Comparison of ENCODE assay signal across 1 cellular context in genomic region chr12:118061876-118062791, GRCh38.
TF ChIP-seq lines count a peak whose summit lies in the region.

No MANE protein-coding gene starts in this region.

TF ChIP-seq in IMR-90, 13 proteins besides CTCF, POLR2A, EP300 and RAD21 (continued from another document):
- TF ChIP-seq ELK1 (IDR thresholded peaks at IDR 0.05; ENCODE audit: borderline replicate concordance, low read depth, low read length) (no peak), NFE2L2 (IDR thresholded peaks at IDR 0.05; ENCODE audit: low read depth, low read length) (no peak), CEBPB (IDR thresholded peaks at IDR 0.05; ENCODE audit: low read depth, low read length) (no peak)
TF ChIP-seq in IMR-90: peak in this region for 0.
